In genomic region chr1:9874959-9875635, GRCh38 we compare ENCODE assay signal across 8 cellular contexts. TPM values are rescaled to one million over a fixed set of nuclear protein-coding genes. Genes with fewer than 3 reads are reported as not detected.
A peak's percentile ranks its signal among the peaks of the same experiment; 100 is the strongest.
DNase-seq lines count a peak whose midpoint lies in the region; ATAC-seq and TF ChIP-seq lines count a peak whose summit lies in the region.

No MANE protein-coding gene starts in this region.

- H3K27ac ChIP-seq in dorsolateral prefrontal cortex, result peak overlapping the region in 53 of 59 donors; percentile 17 to 88 (median 64)
- H3K27ac ChIP-seq in right lobe of liver, result no peak overlapping the region

- intact Hi-C loops in dorsolateral prefrontal cortex (cut with DNase I), result loop anchor here (1.0 to 10.0 kb wide), 12 partner anchors 36 to 554 kb away; partner anchors contain the start of genes CTNNBIP1 (in 2 of the 2), LZIC (in 2 of the 2), NMNAT1 (in 2 of the 2) and UBE4B (in 2 of the 2)
- intact Hi-C loops in right lobe of liver (cut with DNase I), result loop anchor here (5.0 to 10.0 kb wide), 4 partner anchors 60 to 248 kb away; partner anchors contain the start of genes LZIC (in 1 of the 2), NMNAT1 (in 1 of the 2) and UBE4B (in 1 of the 2)

- peaks cover 0 to 8% (median 0%) of the 10 kb centered on the region in 4 donors for H3K4me1 ChIP-seq in right lobe of liver

- H3K9me3 ChIP-seq in right lobe of liver, result no peaks in the 10 kb centered on the region

- TF ChIP-seq CTCF in HFF-Myc (IDR thresholded peaks at IDR 0.05; ENCODE audit: low read depth, low read length, missing control alignments) (peak; percentile 94), dorsolateral prefrontal cortex (IDR thresholded peaks at IDR 0.05 in 54 of 56, conservative IDR thresholded peaks at IDR 0.05 in 2 of 56; ENCODE audit: low read depth in 1 of 56, partially characterized antibody in 56 of 56) (peak; percentile 71 to 98 (median 94)), right lobe of liver (IDR thresholded peaks at IDR 0.05) (peak; percentile 86 to 94 (median 88))

- 15% methylated on average over 15 of the region's 25 CpGs for WGBS in right lobe of liver (ENCODE audit: insufficient coverage, low coverage, low lambda C conversion rate, missing lambda C conversion rate)

- DNase-seq in CMK (ENCODE audit: low read depth) (peak; percentile 71), HFF-Myc (ENCODE audit: extremely low read depth, low read depth) (peak; percentile 49), NCI-H510A (lab: John Stamatoyannopoulos, UW) (peak; percentile 84), dorsolateral prefrontal cortex (peak in 9 of 10 donors; percentile 55 to 82 (median 74)), right lobe of liver (peak; percentile 61 to 77 (median 76)), NCI-H2107 treated with DMSO at 0.1 percent for 48 hours (lab: John Stamatoyannopoulos, UW; ENCODE audit: unreplicated experiment) (no peak)
- DNase-seq in activated CD4-positive, alpha-beta T cell treated with anti-CD3 and anti-CD28 coated beads, Interleukin-2, amount 50 U/mL, for 24 hours (ENCODE audit: low read depth in 1 of 2, low spot score in 1 of 2), result peak; percentile 58 to 66
- peak; percentile 59 to 70 (median 69) for DNase-seq in stimulated activated CD4-positive, alpha-beta T cell treated with anti-CD3 and anti-CD28 coated beads, TNF-alpha, amount 100 ng/mL, for 24 hours (ENCODE audit: low read depth in 3 of 3)

- H3K27me3 ChIP-seq in dorsolateral prefrontal cortex (no peaks in the 10 kb centered on the region), right lobe of liver (no peaks in the 10 kb centered on the region)

- TF ChIP-seq POLR2A in right lobe of liver (IDR thresholded peaks at IDR 0.05), result no peak

- no peak overlapping the region for H3K4me3 ChIP-seq in HFF-Myc (replicated peaks; ENCODE audit: low read depth, low read length)
- H3K4me3 ChIP-seq in dorsolateral prefrontal cortex, result peak overlapping the region in 49 of 59 donors; percentile 0 to 54 (median 40)
- H3K4me3 ChIP-seq in right lobe of liver, result peak overlapping the region in 2 of 3 donors; percentile 5 to 14

- peak; percentile 87 to 96 (median 93) for ATAC-seq in right lobe of liver

- no peaks in the 10 kb centered on the region for H3K36me3 ChIP-seq in right lobe of liver

RNA-seq across cellular contexts. Expression of gene CTNNBIP1, which starts 35.0 kb away (rescaled TPM):
- 10 to 100 TPM; 29.4 to 65.5 (median 43.4) TPM for total RNA-seq in dorsolateral prefrontal cortex
- total RNA-seq in right lobe of liver, result 10 to 100 TPM in 3 of 6 experiments, 1 to 10 TPM in 3; 8.0 to 19.2 (median 10.0) TPM

RNA-seq across cellular contexts. Expression of gene CLSTN1, which starts 51.3 kb away (rescaled TPM):
- total RNA-seq in dorsolateral prefrontal cortex, result 100 to 1,000 TPM; 260 to 770 (median 557) TPM
- total RNA-seq in right lobe of liver, result 1 to 10 TPM; 4.4 to 9.9 (median 8.3) TPM

Comparison
In these comparisons a context has a peak if more than half of its experiments do, and no peak if none do; other contexts are left out.
1. H3K27ac ChIP-seq: peak in dorsolateral prefrontal cortex (53 of 59); none in right lobe of liver (0 of 3).
2. RNA of gene CLSTN1, which starts 51.3 kb away (total RNA-seq): 260 to 770 TPM in dorsolateral prefrontal cortex; 4.4 to 9.9 TPM in right lobe of liver; every median in the first group is over 10 times any median in the second.
3. Peak in every context shown above with its lines, with median percentiles within 50 percentile points of each other: CTCF ChIP-seq.